ENCODE assay signal across 8 cellular contexts in genomic region chr10:95656291-95657164, GRCh38. TPM values are rescaled to one million over a fixed set of nuclear protein-coding genes. Genes with fewer than 3 reads are reported as not detected.
A peak's percentile ranks its signal among the peaks of the same experiment; 100 is the strongest.
DNase-seq lines count a peak whose midpoint lies in the region; ATAC-seq and TF ChIP-seq lines count a peak whose summit lies in the region.

Gene ALDH18A1, minus strand, starts transcription at chr10:95656711. Its CDS starts 3,334 bp downstream, at chr10:95653377.

- TF ChIP-seq CTCF in activated B cell treated with CpG ODN at 0.5 μM for 24 hours (IDR thresholded peaks at IDR 0.05): no peak

- H3K27ac Mint-ChIP-seq in activated B cell treated with CpG ODN at 0.5 μM for 24 hours: peak within 1 kb of the TSS; percentile 86

- no peak within 1 kb of the TSS for H3K27ac ChIP-seq in caudate nucleus (ENCODE audit: low read depth, low read length)

- DNase-seq in AG08395 (ENCODE audit: low spot score): peak; percentile 95
- DNase-seq in NCI-H345 treated with DMSO at 0.1 percent for 48 hours (lab: John Stamatoyannopoulos, UW; ENCODE audit: unreplicated experiment): peak; percentile 47
- peak; percentile 94 for DNase-seq in activated B cell treated with CpG ODN at 0.5 μM for 24 hours
- DNase-seq in caudate nucleus (lab: John Stamatoyannopoulos, UW): peak in 60 of 61 donors; percentile 18 to 94 (median 81)
- peak; percentile 85 for DNase-seq in inferior parietal cortex (ENCODE audit: extremely low spot score)
- DNase-seq in stimulated activated CD4-positive, alpha-beta T cell treated with anti-CD3 and anti-CD28 coated beads, Interleukin-12 subunit alpha, Interleukin-12 subunit beta, amount 100 ng/mL, for 24 hours (ENCODE audit: low read depth in 2 of 2): peak; percentile 84 to 89

- POLR2A ChIA-PET in activated B cell treated with CpG ODN at 0.5 μM for 24 hours (lab: Charles Lee): interaction anchor here (0.6 to 1.4 kb wide), 3 partner anchors 37 to 386 kb away, joined by 3 to 7 read pairs (median 5); partner anchors contain the start of gene TCTN3

- peaks cover under 1% of the 10 kb centered on the region for H3K9me3 Mint-ChIP-seq in activated B cell treated with CpG ODN at 0.5 μM for 24 hours

- H3K27me3 Mint-ChIP-seq in activated B cell treated with CpG ODN at 0.5 μM for 24 hours: no peaks in the 10 kb centered on the region

- ATAC-seq in GM18868 (IDR thresholded peaks at IDR 0.05; ENCODE audit: unreplicated experiment): peak; percentile 89
- peak; percentile 85 for ATAC-seq in HG03103 (IDR thresholded peaks at IDR 0.05; ENCODE audit: low read depth, unreplicated experiment)
- ATAC-seq in activated B cell treated with CpG ODN at 0.5 μM for 24 hours (ENCODE audit: low read depth): peak; percentile 96

- intact Hi-C loops in activated B cell treated with CpG ODN at 0.5 μM for 24 hours (cut with micrococcal nuclease): loop anchor here (1.0 to 10.0 kb wide), 7 partner anchors 38 to 1841 kb away; partner anchors contain the start of genes CCNJ, MMS19, SORBS1 and TLL2

- H3K4me1 Mint-ChIP-seq in activated B cell treated with CpG ODN at 0.5 μM for 24 hours: peaks cover 31% of the 10 kb centered on the region

- peaks cover 24% of the 10 kb centered on the region for H3K36me3 Mint-ChIP-seq in activated B cell treated with CpG ODN at 0.5 μM for 24 hours (ENCODE audit: low read depth)

- peak within 1 kb of the TSS; percentile 98 for H3K4me3 Mint-ChIP-seq in activated B cell treated with CpG ODN at 0.5 μM for 24 hours

- CTCF ChIA-PET in activated B cell treated with CpG ODN at 0.5 μM for 24 hours (lab: Charles Lee): interaction anchor here (0.6 to 1.1 kb wide), 2 partner anchors 27 to 36 kb away, joined by 3 read pairs; no protein-coding TSS in a partner anchor

RNA-seq across cellular contexts. Expression of gene ALDH18A1, which starts in this region (rescaled TPM):
- total RNA-seq in activated B cell treated with CpG ODN at 0.5 μM for 24 hours: 45.9 and 53.0 TPM in 2 replicates
